ENCODE assay signal across 23 cellular contexts in the genomic region with DNA sequence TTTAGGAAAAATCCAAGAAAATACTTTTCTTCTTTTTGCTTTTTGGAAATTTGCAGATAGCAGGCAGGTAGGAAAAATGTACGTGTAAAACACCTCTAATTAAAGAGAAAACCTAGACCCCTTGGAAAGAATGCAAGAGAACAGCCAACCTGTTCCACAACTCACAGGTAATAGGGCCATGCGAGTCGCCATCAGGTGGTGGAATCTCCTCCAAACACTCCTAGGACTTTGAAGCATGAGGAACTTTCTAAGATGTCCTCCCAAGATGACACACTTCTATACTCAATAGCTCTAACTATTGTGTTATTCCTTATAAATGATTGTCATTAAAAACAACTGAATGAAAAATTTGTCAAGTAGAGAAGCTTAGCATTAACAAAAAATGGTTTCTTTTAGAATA.
A peak's percentile ranks its signal among the peaks of the same experiment; 100 is the strongest.
DNase-seq lines count a peak whose midpoint lies in the region; ATAC-seq, FAIRE-seq and TF ChIP-seq lines count a peak whose summit lies in the region.
"Had no signal": no experiment of that assay in that cellular context is flagged by ENCODE, and none has a peak within 500 bp of the region (broad histone marks: within the 10 kb centered on the region; RNA-seq: fewer than 3 reads in every experiment).

No MANE protein-coding gene starts in this region.

- TF ChIP-seq EP300 in Ishikawa (IDR thresholded peaks at IDR 0.05; ENCODE audit: borderline replicate concordance), result no peak

- DNase-seq in bronchial epithelial cell (ENCODE audit: low read depth), result no peak
- DNase-seq in iPS DF 19.7 (ENCODE audit: low read depth, low spot score), result peak; percentile 30
- DNase-seq in NCI-H526 treated with DMSO at 0.1 percent for 48 hours (lab: John Stamatoyannopoulos, UW), result no peak
- DNase-seq in activated T-cell treated with anti-CD3 and anti-CD28 coated beads, Interleukin-2, amount 50 U/mL, for 72 hours, result no peak
- no peak for DNase-seq in pons (ENCODE audit: low spot score)
- DNase-seq in HEK293T (ENCODE audit: extremely low spot score), result no peak
- DNase-seq: Caco-2; CD4-positive, alpha-beta memory T cell; DMS 273 treated with DMSO at 0.1 percent for 48 hours; DMS79 treated with DMSO at 0.1 percent for 48 hours; GM23248; NCI-H1092; NCI-H1436 treated with DMSO at 0.1 percent for 48 hours; NCI-H2029 treated with DMSO at 0.1 percent for 48 hours; NCI-H2171; NCI-H345; NCI-H524; NCI-H82; OCI-M1; SHP77 had no signal

- peak; percentile 23 for TF ChIP-seq RAD21 in Ishikawa (IDR thresholded peaks at IDR 0.05; ENCODE audit: low read depth)

- FAIRE-seq in bronchial epithelial cell (lab: Jason Lieb, UNC), result no peak
- FAIRE-seq: K562 had no signal

- H3K27me3 ChIP-seq in bronchial epithelial cell (ENCODE audit: control insufficient read depth, insufficient read depth, low read length), result no peaks in the 10 kb centered on the region

- CTCF ChIA-PET in HEK293T (lab: Yijun Ruan, JAX), result no interaction called here

- TF ChIP-seq CTCF in C4-2B (conservative IDR thresholded peaks at IDR 0.05) (peak; percentile 33), bronchial epithelial cell (IDR thresholded peaks at IDR 0.05; ENCODE audit: insufficient read depth, low read length, severe bottlenecking) (peak; percentile 17)

- H3K4me3 ChIP-seq in bronchial epithelial cell (ENCODE audit: low read depth, low read length), result no peak overlapping the region
- H3K4me3 ChIP-seq: GM23248, K562 had no signal

- POLR2A ChIA-PET in HEK293T (lab: Yijun Ruan, JAX), result no interaction called here

- no peaks in the 10 kb centered on the region for H3K27me3 Mint-ChIP-seq in activated T-cell treated with anti-CD3 and anti-CD28 coated beads, Interleukin-2, amount 50 U/mL, for 72 hours (ENCODE audit: low read depth)

- peaks cover 0 to 2% of the 10 kb centered on the region in 2 donors for H3K9me3 Mint-ChIP-seq in activated T-cell treated with anti-CD3 and anti-CD28 coated beads, Interleukin-2, amount 50 U/mL, for 72 hours
- H3K9me3 Mint-ChIP-seq: CD4-positive, alpha-beta memory T cell had no signal

- H3K36me3 ChIP-seq in bronchial epithelial cell (ENCODE audit: control insufficient read depth, insufficient read depth, low read length), result no peaks in the 10 kb centered on the region

- H3K27ac ChIP-seq in C4-2B, result no peak overlapping the region
- H3K27ac ChIP-seq: GM23248 had no signal

- H3K27ac Mint-ChIP-seq in activated T-cell treated with anti-CD3 and anti-CD28 coated beads, Interleukin-2, amount 50 U/mL, for 72 hours, result no peak overlapping the region
- H3K27ac Mint-ChIP-seq: CD4-positive, alpha-beta memory T cell had no signal

- no peaks in the 10 kb centered on the region for H3K4me1 Mint-ChIP-seq in activated T-cell treated with anti-CD3 and anti-CD28 coated beads, Interleukin-2, amount 50 U/mL, for 72 hours (ENCODE audit: low read depth)
- H3K4me1 Mint-ChIP-seq: CD4-positive, alpha-beta memory T cell had no signal

- ATAC-seq in activated T-cell treated with anti-CD3 and anti-CD28 coated beads, Interleukin-2, amount 50 U/mL, for 72 hours (replicated peaks in 1 of 2), result no peak
- ATAC-seq: K562 had no signal

- no peaks in the 10 kb centered on the region for H3K36me3 Mint-ChIP-seq in activated T-cell treated with anti-CD3 and anti-CD28 coated beads, Interleukin-2, amount 50 U/mL, for 72 hours (ENCODE audit: insufficient read depth in 2 of 2)
- H3K36me3 Mint-ChIP-seq: CD4-positive, alpha-beta memory T cell had no signal

- no peak overlapping the region for H3K4me3 Mint-ChIP-seq in activated T-cell treated with anti-CD3 and anti-CD28 coated beads, Interleukin-2, amount 50 U/mL, for 72 hours
- H3K4me3 Mint-ChIP-seq: CD4-positive, alpha-beta memory T cell had no signal

TF ChIP-seq in Ishikawa, 13 proteins besides CTCF, POLR2A, EP300 and RAD21:
- TF ChIP-seq, protein P1, sequence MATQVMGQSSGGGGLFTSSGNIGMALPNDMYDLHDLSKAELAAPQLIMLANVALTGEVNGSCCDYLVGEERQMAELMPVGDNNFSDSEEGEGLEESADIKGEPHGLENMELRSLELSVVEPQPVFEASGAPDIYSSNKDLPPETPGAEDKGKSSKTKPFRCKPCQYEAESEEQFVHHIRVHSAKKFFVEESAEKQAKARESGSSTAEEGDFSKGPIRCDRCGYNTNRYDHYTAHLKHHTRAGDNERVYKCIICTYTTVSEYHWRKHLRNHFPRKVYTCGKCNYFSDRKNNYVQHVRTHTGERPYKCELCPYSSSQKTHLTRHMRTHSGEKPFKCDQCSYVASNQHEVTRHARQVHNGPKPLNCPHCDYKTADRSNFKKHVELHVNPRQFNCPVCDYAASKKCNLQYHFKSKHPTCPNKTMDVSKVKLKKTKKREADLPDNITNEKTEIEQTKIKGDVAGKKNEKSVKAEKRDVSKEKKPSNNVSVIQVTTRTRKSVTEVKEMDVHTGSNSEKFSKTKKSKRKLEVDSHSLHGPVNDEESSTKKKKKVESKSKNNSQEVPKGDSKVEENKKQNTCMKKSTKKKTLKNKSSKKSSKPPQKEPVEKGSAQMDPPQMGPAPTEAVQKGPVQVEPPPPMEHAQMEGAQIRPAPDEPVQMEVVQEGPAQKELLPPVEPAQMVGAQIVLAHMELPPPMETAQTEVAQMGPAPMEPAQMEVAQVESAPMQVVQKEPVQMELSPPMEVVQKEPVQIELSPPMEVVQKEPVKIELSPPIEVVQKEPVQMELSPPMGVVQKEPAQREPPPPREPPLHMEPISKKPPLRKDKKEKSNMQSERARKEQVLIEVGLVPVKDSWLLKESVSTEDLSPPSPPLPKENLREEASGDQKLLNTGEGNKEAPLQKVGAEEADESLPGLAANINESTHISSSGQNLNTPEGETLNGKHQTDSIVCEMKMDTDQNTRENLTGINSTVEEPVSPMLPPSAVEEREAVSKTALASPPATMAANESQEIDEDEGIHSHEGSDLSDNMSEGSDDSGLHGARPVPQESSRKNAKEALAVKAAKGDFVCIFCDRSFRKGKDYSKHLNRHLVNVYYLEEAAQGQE (IDR thresholded peaks at IDR 0.05; ENCODE audit: low read depth), result no peak
- TF ChIP-seq TAF1 (IDR thresholded peaks at IDR 0.05; ENCODE audit: low read depth) (no peak), FOXM1 (IDR thresholded peaks at IDR 0.05; ENCODE audit: borderline replicate concordance, low read depth) (no peak)

TF ChIP-seq in HEK293T, 16 proteins besides CTCF, POLR2A, EP300 and RAD21:
- no peak for TF ChIP-seq HDGF (IDR thresholded peaks at IDR 0.05; ENCODE audit: borderline replicate concordance)
- TF ChIP-seq NFRKB (IDR thresholded peaks at IDR 0.05), result no peak
- no peak for TF ChIP-seq L3MBTL2 (conservative IDR thresholded peaks at IDR 0.05)
- no peak for TF ChIP-seq SUZ12 (IDR thresholded peaks at IDR 0.05)
- TF ChIP-seq SP1 (IDR thresholded peaks at IDR 0.05), result no peak
- TF ChIP-seq, protein P2, sequence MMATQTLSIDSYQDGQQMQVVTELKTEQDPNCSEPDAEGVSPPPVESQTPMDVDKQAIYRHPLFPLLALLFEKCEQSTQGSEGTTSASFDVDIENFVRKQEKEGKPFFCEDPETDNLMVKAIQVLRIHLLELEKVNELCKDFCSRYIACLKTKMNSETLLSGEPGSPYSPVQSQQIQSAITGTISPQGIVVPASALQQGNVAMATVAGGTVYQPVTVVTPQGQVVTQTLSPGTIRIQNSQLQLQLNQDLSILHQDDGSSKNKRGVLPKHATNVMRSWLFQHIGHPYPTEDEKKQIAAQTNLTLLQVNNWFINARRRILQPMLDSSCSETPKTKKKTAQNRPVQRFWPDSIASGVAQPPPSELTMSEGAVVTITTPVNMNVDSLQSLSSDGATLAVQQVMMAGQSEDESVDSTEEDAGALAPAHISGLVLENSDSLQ (IDR thresholded peaks at IDR 0.05), result no peak
- no peak for TF ChIP-seq ARNT (IDR thresholded peaks at IDR 0.05)
- TF ChIP-seq CTBP1 (IDR thresholded peaks at IDR 0.05; ENCODE audit: borderline replicate concordance), result no peak
- TF ChIP-seq LEF1 (IDR thresholded peaks at IDR 0.05; ENCODE audit: borderline replicate concordance), result no peak
- no peak for TF ChIP-seq FOXK2 (IDR thresholded peaks at IDR 0.05)
- no peak for TF ChIP-seq TARDBP (IDR thresholded peaks at IDR 0.05)
- no peak for TF ChIP-seq FOXA1 (IDR thresholded peaks at IDR 0.05)
- TF ChIP-seq ELF4 (IDR thresholded peaks at IDR 0.05), result no peak
- no peak for TF ChIP-seq FOXM1 (IDR thresholded peaks at IDR 0.05; ENCODE audit: borderline replicate concordance)
- TF ChIP-seq BHLHE40 (IDR thresholded peaks at IDR 0.05; ENCODE audit: borderline replicate concordance), result no peak
- TF ChIP-seq ZNF384 (IDR thresholded peaks at IDR 0.05), result no peak
TF ChIP-seq in HEK293T: peak in this region for 0.
